ENCODE assay signal across 9 cellular contexts in genomic region chr7:75779035-75779434, GRCh38. TPM values are rescaled to one million over a fixed set of nuclear protein-coding genes. Genes with fewer than 3 reads are reported as not detected.
A peak's percentile ranks its signal among the peaks of the same experiment; 100 is the strongest.
DNase-seq lines count a peak whose midpoint lies in the region; ATAC-seq and TF ChIP-seq lines count a peak whose summit lies in the region.
"Not testable (repeated sequence)": the region's sequence is repeated elsewhere in the genome, so short reads cannot be mapped to it uniquely, and the experiment has no call there.
"Had no signal": no experiment of that assay in that cellular context is flagged by ENCODE, and none has a peak within 500 bp of the region (broad histone marks: within the 10 kb centered on the region; RNA-seq: fewer than 3 reads in every experiment).

No MANE protein-coding gene starts in this region.

- not testable (repeated sequence) for H2AFZ ChIP-seq in GM23338

- not testable (repeated sequence) for H3K9me2 ChIP-seq in GM23338 (ENCODE audit: insufficient read depth)

- H3K4me1 Mint-ChIP-seq in GM23338, result peaks cover 24% of the 10 kb centered on the region
- peaks cover 48% of the 10 kb centered on the region for H3K4me1 Mint-ChIP-seq in activated T-cell treated with anti-CD3 and anti-CD28 coated beads, Interleukin-2, amount 50 U/mL, for 24 hours (ENCODE audit: low read depth)
- H3K4me1 Mint-ChIP-seq in dendritic cell treated with granulocyte-macrophage colony-stimulating factor and Interleukin-4, amounts not matched to agents 40 ng/mL and 50 ng/mL, for 4 days (ENCODE audit: low read depth), result peaks cover 55% of the 10 kb centered on the region

- not testable (repeated sequence) for H4K20me1 ChIP-seq in GM23338 (replicated peaks; ENCODE audit: insufficient read depth)

- TF ChIP-seq CTCF in GM23338 (conservative IDR thresholded peaks at IDR 0.05; ENCODE audit: low read depth in 2 of 2); WERI-Rb-1 (IDR thresholded peaks at IDR 0.05; ENCODE audit: low read depth, low read length): not testable (repeated sequence)

- H3K9me3 ChIP-seq in HUES48 (ENCODE audit: control insufficient read depth, insufficient read depth, low read length); WERI-Rb-1 (ENCODE audit: severe bottlenecking); iPS-20b (ENCODE audit: insufficient read depth, low read depth, low read length); skeletal muscle satellite cell (replicated peaks; ENCODE audit: low read length): not testable (repeated sequence)

- H3K27me3 ChIP-seq in GM23338 (ENCODE audit: insufficient read depth); HUES48 (ENCODE audit: control insufficient read depth, insufficient read depth, low read length); WERI-Rb-1 (ENCODE audit: insufficient read depth, low read depth, severe bottlenecking); iPS-20b (ENCODE audit: insufficient read depth, low read length): not testable (repeated sequence)
- H3K27me3 ChIP-seq in skeletal muscle satellite cell (ENCODE audit: control insufficient read depth, insufficient read depth, low read length), result peaks cover 18% of the 10 kb centered on the region

- H3K36me3 ChIP-seq in GM23338 (ENCODE audit: insufficient read depth); HUES48 (ENCODE audit: control insufficient read depth, insufficient read depth, low read length); WERI-Rb-1; iPS-20b (ENCODE audit: insufficient read depth, low read depth, low read length); skeletal muscle satellite cell (ENCODE audit: insufficient read depth, low read length): not testable (repeated sequence)

- DNase-seq in GM23338 (ENCODE audit: low spot score); activated T-cell treated with anti-CD3 and anti-CD28 coated beads, Interleukin-2, amount 50 U/mL, for 24 hours: not testable (repeated sequence)
- DNase-seq in WERI-Rb-1, result peak; percentile 42

- H3K27ac Mint-ChIP-seq in GM23338, result peak overlapping the region; percentile 8; the same call in 1 of the 2 replicates
- H3K27ac Mint-ChIP-seq in activated T-cell treated with anti-CD3 and anti-CD28 coated beads, Interleukin-2, amount 50 U/mL, for 24 hours, result peak overlapping the region; percentile 1
- peak overlapping the region; percentile 50 for H3K27ac Mint-ChIP-seq in dendritic cell treated with granulocyte-macrophage colony-stimulating factor and Interleukin-4, amounts not matched to agents 40 ng/mL and 50 ng/mL, for 4 days

- H3K4me2 ChIP-seq in GM23338, result peak overlapping the region; percentile 70
- H3K4me2 ChIP-seq in skeletal muscle satellite cell (ENCODE audit: low read length), result peak overlapping the region; percentile 50

- H3K27ac ChIP-seq in GM23338 (ENCODE audit: low read depth), result peak overlapping the region; percentile 55; the same call in 1 of the 2 replicates
- peak overlapping the region; percentile 57 for H3K27ac ChIP-seq in HUES48 (ENCODE audit: low read depth, low read length)
- peak overlapping the region; percentile 33 for H3K27ac ChIP-seq in WERI-Rb-1
- H3K27ac ChIP-seq in iPS-20b (ENCODE audit: low read length), result not testable (repeated sequence)

- H3K9me3 Mint-ChIP-seq in GM23338, result peaks cover 36% of the 10 kb centered on the region
- not testable (repeated sequence) for H3K9me3 Mint-ChIP-seq in activated T-cell treated with anti-CD3 and anti-CD28 coated beads, Interleukin-2, amount 50 U/mL, for 24 hours; dendritic cell treated with granulocyte-macrophage colony-stimulating factor and Interleukin-4, amounts not matched to agents 40 ng/mL and 50 ng/mL, for 4 days

- H3F3A ChIP-seq in GM23338 (replicated peaks; ENCODE audit: low read depth), result not testable (repeated sequence)

- intact Hi-C loops in dendritic cell treated with granulocyte-macrophage colony-stimulating factor and Interleukin-4, amounts not matched to agents 40 ng/mL and 50 ng/mL, for 4 days (cut with micrococcal nuclease), result loop anchor here (5.0 kb wide), 1 partner anchor 243 kb away; no protein-coding TSS in a partner anchor

- ATAC-seq in GM23338, result not testable (repeated sequence)

- not testable (repeated sequence) for H3K4me3 Mint-ChIP-seq in GM23338; activated T-cell treated with anti-CD3 and anti-CD28 coated beads, Interleukin-2, amount 50 U/mL, for 24 hours; dendritic cell treated with granulocyte-macrophage colony-stimulating factor and Interleukin-4, amounts not matched to agents 40 ng/mL and 50 ng/mL, for 4 days

- peaks cover 32% of the 10 kb centered on the region for H3K36me3 Mint-ChIP-seq in GM23338 (ENCODE audit: low read depth)
- not testable (repeated sequence) for H3K36me3 Mint-ChIP-seq in activated T-cell treated with anti-CD3 and anti-CD28 coated beads, Interleukin-2, amount 50 U/mL, for 24 hours (ENCODE audit: low read depth); dendritic cell treated with granulocyte-macrophage colony-stimulating factor and Interleukin-4, amounts not matched to agents 40 ng/mL and 50 ng/mL, for 4 days (ENCODE audit: low read depth)

- H3K27me3 Mint-ChIP-seq in GM23338 (ENCODE audit: insufficient read depth, low read depth, poor library complexity), result not testable (repeated sequence)
- peaks cover 38% of the 10 kb centered on the region for H3K27me3 Mint-ChIP-seq in activated T-cell treated with anti-CD3 and anti-CD28 coated beads, Interleukin-2, amount 50 U/mL, for 24 hours
- H3K27me3 Mint-ChIP-seq in dendritic cell treated with granulocyte-macrophage colony-stimulating factor and Interleukin-4, amounts not matched to agents 40 ng/mL and 50 ng/mL, for 4 days, result peaks cover 42% of the 10 kb centered on the region

- H3K4me1 ChIP-seq in GM23338 (ENCODE audit: insufficient read depth), result peaks cover 11% of the 10 kb centered on the region
- H3K4me1 ChIP-seq in HUES48 (ENCODE audit: control insufficient read depth, insufficient read depth, low read length); iPS-20b (ENCODE audit: insufficient read depth, low read length); skeletal muscle satellite cell (ENCODE audit: control insufficient read depth, insufficient read depth, low read length): not testable (repeated sequence)

- not testable (repeated sequence) for H3K79me2 ChIP-seq in GM23338 (replicated peaks; ENCODE audit: insufficient read depth)

- H3K9ac ChIP-seq in HUES48 (ENCODE audit: low read depth, low read length); skeletal muscle satellite cell (ENCODE audit: low read depth, low read length): not testable (repeated sequence)
- peak overlapping the region; percentile 32; the same call in 1 of the 2 replicates for H3K9ac ChIP-seq in iPS-20b (ENCODE audit: low read depth, low read length)

- H3K4me3 ChIP-seq in GM23338 (peak overlapping the region; percentile 42), HUES48 (ENCODE audit: low read depth, low read length) (peak overlapping the region; percentile 17; the same call in 1 of the 2 replicates), iPS-20b (ENCODE audit: low read length) (peak overlapping the region; percentile 40; the same call in 1 of the 2 replicates)
- H3K4me3 ChIP-seq in WERI-Rb-1 (ENCODE audit: low read depth, low read length); skeletal muscle satellite cell (ENCODE audit: low read length): not testable (repeated sequence)

RNA-seq across cellular contexts. Expression of gene CCL26, which starts 7.0 kb away (rescaled TPM):
- total RNA-seq in GM23338 (2014; rRNA removed; shearing (Covaris generic)), result 3.0 and 6.2 TPM in 2 replicates
- 17.5 and 18.4 TPM in 2 replicates for polyA plus RNA-seq in GM23338 (2016; fragmentation: Nextera tagmentation; extraction: Ambion mirVana)
- total RNA-seq in skeletal muscle satellite cell (2012; rRNA removed), result 0.51 TPM in 1 of 2 replicates, not detected in the other
- total RNA-seq: CD4-positive, CD25-positive, alpha-beta regulatory T cell; IMR-90 had no signal
- polyA plus RNA-seq: CD4-positive, CD25-positive, alpha-beta regulatory T cell; IMR-90 had no signal

RNA-seq across cellular contexts. Expression of gene CCL24, which starts 34.6 kb away (rescaled TPM):
- not detected in 2 replicates for total RNA-seq in GM23338 (2014; rRNA removed; shearing (Covaris generic))
- polyA plus RNA-seq in GM23338 (2016; fragmentation: Nextera tagmentation; extraction: Ambion mirVana), result not detected in 2 replicates
- not detected in 2 replicates for total RNA-seq in skeletal muscle satellite cell (2012; rRNA removed)
- total RNA-seq: CD4-positive, CD25-positive, alpha-beta regulatory T cell; IMR-90 had no signal
- polyA plus RNA-seq: CD4-positive, CD25-positive, alpha-beta regulatory T cell; IMR-90 had no signal

RNA-seq across cellular contexts. Expression of gene HIP1, which starts 40.3 kb away (rescaled TPM):
- total RNA-seq in GM23338 (2014; rRNA removed; shearing (Covaris generic)), result 59.8 and 80.8 TPM in 2 replicates
- 23.2 and 24.9 TPM in 2 replicates for polyA plus RNA-seq in GM23338 (2016; fragmentation: Nextera tagmentation; extraction: Ambion mirVana)
- total RNA-seq in skeletal muscle satellite cell (2012; rRNA removed), result 14.2 and 18.8 TPM in 2 replicates
